ENCODE assay signal across 1 cellular context in genomic region chr20:23160536-23161243, GRCh38.
TF ChIP-seq lines count a peak whose summit lies in the region.

No MANE protein-coding gene starts in this region.

TF ChIP-seq in H1, 55 proteins besides CTCF, POLR2A, EP300 and RAD21:
- TF ChIP-seq SIX5 (IDR thresholded peaks at IDR 0.05; ENCODE audit: low read depth, low read length): no peak
TF ChIP-seq in H1: peak in this region for 0.
